ENCODE assay signal across 8 cellular contexts in the genomic region with DNA sequence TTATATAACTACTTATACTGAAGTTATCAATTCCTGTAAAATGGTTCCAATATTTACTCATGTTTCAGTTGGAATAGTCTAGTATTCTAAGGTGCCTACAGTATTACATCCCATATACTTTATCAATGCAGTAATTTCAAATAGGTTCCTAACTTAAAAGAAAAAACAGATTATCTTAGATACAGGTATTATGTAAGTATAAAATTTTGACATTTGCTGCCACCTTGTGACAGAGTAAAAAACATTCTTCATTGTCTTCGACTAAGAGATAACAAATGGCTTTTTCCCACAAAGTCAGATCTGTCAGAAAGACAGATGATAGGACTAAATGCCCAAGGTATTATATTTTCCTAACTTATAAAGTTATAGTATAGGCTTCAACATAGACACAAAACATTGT.
A peak's percentile ranks its signal among the peaks of the same experiment; 100 is the strongest.
DNase-seq lines count a peak whose midpoint lies in the region; ATAC-seq and TF ChIP-seq lines count a peak whose summit lies in the region.

No MANE protein-coding gene starts in this region.

- H3K27ac Mint-ChIP-seq in brain = no peak overlapping the region

- H3K27me3 Mint-ChIP-seq in brain = peaks cover 3% of the 10 kb centered on the region

- H3K79me2 ChIP-seq in Loucy (ENCODE audit: insufficient read depth, low read length) = no peaks in the 10 kb centered on the region

- H3K27me3 ChIP-seq in Loucy (ENCODE audit: insufficient read depth, low read length, poor library complexity, severe bottlenecking) = no peaks in the 10 kb centered on the region

- no peaks in the 10 kb centered on the region for H3K9me2 ChIP-seq in Loucy (replicated peaks; ENCODE audit: low read depth, low read length)

- DNase-seq in DMS 273 (lab: John Stamatoyannopoulos, UW; ENCODE audit: unreplicated experiment) (peak; percentile 36), DMS 273 treated with DMSO at 0.1 percent for 48 hours (lab: John Stamatoyannopoulos, UW) (no peak), midbrain (lab: John Stamatoyannopoulos, UW) (peak; percentile 18)
- no peak for DNase-seq in activated naive CD4-positive, alpha-beta T cell (lab: John Stamatoyannopoulos, UW)
- DNase-seq in stimulated activated CD4-positive, alpha-beta T cell treated with anti-CD3 and anti-CD28 coated beads, Interleukin-12 subunit alpha, Interleukin-12 subunit beta, amount 100 ng/mL, for 4 hours = no peak

- no peak overlapping the region for H3K9ac ChIP-seq in Loucy (ENCODE audit: low read depth, low read length, poor library complexity, severe bottlenecking)

- peaks cover 12 to 25% (median 16%) of the 10 kb centered on the region in 5 experiments for H3K9me3 Mint-ChIP-seq in brain

- H3K9me3 ChIP-seq in Loucy (ENCODE audit: insufficient read depth, low read depth, low read length) = no peaks in the 10 kb centered on the region

- H3K4me3 ChIP-seq in Loucy (ENCODE audit: low read length, poor library complexity, severe bottlenecking) = no peak overlapping the region

- peaks cover 48% of the 10 kb centered on the region for H3K36me3 Mint-ChIP-seq in brain

- H3K4me3 Mint-ChIP-seq in brain = no peak overlapping the region

- peaks cover 10% of the 10 kb centered on the region; the same call in 1 of the 2 replicates for H3K36me3 ChIP-seq in Loucy (ENCODE audit: insufficient read depth, low read length)

- no peaks in the 10 kb centered on the region for H3K4me1 Mint-ChIP-seq in brain

- H3K4me2 ChIP-seq in Loucy (ENCODE audit: low read depth, low read length, poor library complexity, severe bottlenecking) = no peak overlapping the region

- no peaks in the 10 kb centered on the region for H3F3A ChIP-seq in Loucy (ENCODE audit: low read depth)

- H4K20me1 ChIP-seq in Loucy (ENCODE audit: insufficient read depth, low read length, poor library complexity, severe bottlenecking) = no peaks in the 10 kb centered on the region

- no peaks in the 10 kb centered on the region for H3K4me1 ChIP-seq in Loucy (ENCODE audit: insufficient read depth, low read length, poor library complexity, severe bottlenecking)

- TF ChIP-seq CTCF in Loucy (conservative IDR thresholded peaks at IDR 0.05; ENCODE audit: low read length) = peak; percentile 66
- peak; percentile 70 to 72 for TF ChIP-seq CTCF in brain (conservative IDR thresholded peaks at IDR 0.05)

- ATAC-seq in HG02678 (IDR thresholded peaks at IDR 0.05; ENCODE audit: unreplicated experiment) = no peak

- H2AFZ ChIP-seq in Loucy (ENCODE audit: low read length) = no peak overlapping the region

Comparison
In these comparisons a context has a peak if more than half of its experiments do, and no peak if none do; other contexts are left out.
1. DNase-seq: peak in DMS 273 (single experiment) and midbrain (single experiment); none in DMS 273 treated with DMSO at 0.1 percent for 48 hours (single experiment), activated naive CD4-positive, alpha-beta T cell (0 of 4) and stimulated activated CD4-positive, alpha-beta T cell treated with anti-CD3 and anti-CD28 coated beads, Interleukin-12 subunit alpha, Interleukin-12 subunit beta, amount 100 ng/mL, for 4 hours (single experiment).